10 cellular contexts compared by ENCODE assay signal in the genomic region with DNA sequence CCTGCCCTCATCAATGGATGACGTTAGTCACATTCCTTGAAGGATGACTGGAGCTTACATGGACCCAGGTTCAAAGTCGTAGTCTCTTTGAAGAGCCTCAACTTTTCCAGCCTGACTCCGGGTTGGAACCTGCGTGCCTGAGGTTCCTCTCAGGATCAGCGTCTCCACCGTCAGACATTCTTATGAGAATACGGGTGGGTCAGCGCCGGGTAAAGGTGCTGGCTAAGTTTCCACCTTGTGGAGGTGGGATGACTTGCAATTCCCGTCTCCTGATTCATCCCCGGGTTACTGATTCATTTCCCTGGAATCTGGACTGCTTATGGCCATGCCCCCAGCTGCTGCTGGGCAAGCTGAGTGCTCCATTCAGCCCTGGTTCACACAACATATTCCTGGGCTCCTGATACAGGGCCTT. TPM values are rescaled to one million over a fixed set of nuclear protein-coding genes. Genes with fewer than 3 reads are reported as not detected.
DNase-seq lines count a peak whose midpoint lies in the region; ATAC-seq and TF ChIP-seq lines count a peak whose summit lies in the region.
"Had no signal": no experiment of that assay in that cellular context is flagged by ENCODE, and none has a peak within 500 bp of the region (broad histone marks: within the 10 kb centered on the region; RNA-seq: fewer than 3 reads in every experiment).

No MANE protein-coding gene starts in this region.

- H3K4me1 Mint-ChIP-seq in HFFc6 (ENCODE audit: low read depth): peaks cover 45% of the 10 kb centered on the region

- peaks cover 3% of the 10 kb centered on the region; the same call in 1 of the 2 replicates for H3K9me3 Mint-ChIP-seq in HFFc6
- H3K9me3 Mint-ChIP-seq: dendritic cell treated with granulocyte-macrophage colony-stimulating factor and Interleukin-4, amounts not matched to agents 40 ng/mL and 50 ng/mL, for 4 days had no signal

- TF ChIP-seq CTCF in HFFc6 (IDR thresholded peaks at IDR 0.05): peak; percentile 53
- TF ChIP-seq CTCF in astrocyte of the cerebellum (IDR thresholded peaks at IDR 0.05; ENCODE audit: low read depth, low read length, missing control alignments): peak; percentile 49

- H3K36me3 Mint-ChIP-seq in HFFc6 (ENCODE audit: low read depth): no peaks in the 10 kb centered on the region

- DNase-seq in 8988T: peak; percentile 85
- peak; percentile 79 for DNase-seq in HFFc6
- DNase-seq in astrocyte of the cerebellum (ENCODE audit: low read depth): peak; percentile 90
- peak; percentile 98 for DNase-seq in islet precursor cell
- no peak for DNase-seq in NCI-H2196 (lab: John Stamatoyannopoulos, UW; ENCODE audit: unreplicated experiment)
- no peak for DNase-seq in NCI-H446 (lab: John Stamatoyannopoulos, UW)
- DNase-seq in KG1 (lab: John Stamatoyannopoulos, UW): no peak
- DNase-seq: NCI-H774 had no signal

- H3K4me3 Mint-ChIP-seq in HFFc6: peak overlapping the region; percentile 50; the same call in 1 of the 2 replicates
- H3K4me3 Mint-ChIP-seq: dendritic cell treated with granulocyte-macrophage colony-stimulating factor and Interleukin-4, amounts not matched to agents 40 ng/mL and 50 ng/mL, for 4 days had no signal

- peak overlapping the region; percentile 91 for H3K27ac Mint-ChIP-seq in HFFc6
- H3K27ac Mint-ChIP-seq: dendritic cell treated with granulocyte-macrophage colony-stimulating factor and Interleukin-4, amounts not matched to agents 40 ng/mL and 50 ng/mL, for 4 days had no signal

- no peak for ATAC-seq in GM21619 (IDR thresholded peaks at IDR 0.05; ENCODE audit: unreplicated experiment)

- peaks cover 3% of the 10 kb centered on the region for H3K27me3 Mint-ChIP-seq in HFFc6 (ENCODE audit: insufficient read depth)

- no peak overlapping the region for H3K4me3 ChIP-seq in astrocyte of the cerebellum (ENCODE audit: low read depth, low read length)

- in situ Hi-C loops in astrocyte of the cerebellum (cut with HindIII; ENCODE audit: low sequenced_read_pairs): no loop called here

RNA-seq across cellular contexts. Expression of a gene that starts 38.9 kb away (rescaled TPM):
- total RNA-seq in HFFc6 (2021; fragmentation: NEBNext Ultra II Directional; extraction: Animal tissue kit (Norgen Biotek cat#: 25700)): 10 to 100 TPM; 35.9 to 48.0 (median 43.5) TPM

Comparison
In these comparisons a context has a peak if more than half of its experiments do, and no peak if none do; other contexts are left out.
1. DNase-seq: peak in 8988T (single experiment), HFFc6 (single experiment), astrocyte of the cerebellum (single experiment) and islet precursor cell (single experiment); none in NCI-H2196 (single experiment), NCI-H446 (0 of 2) and KG1 (single experiment).